10 cellular contexts compared by ENCODE assay signal in the genomic region with DNA sequence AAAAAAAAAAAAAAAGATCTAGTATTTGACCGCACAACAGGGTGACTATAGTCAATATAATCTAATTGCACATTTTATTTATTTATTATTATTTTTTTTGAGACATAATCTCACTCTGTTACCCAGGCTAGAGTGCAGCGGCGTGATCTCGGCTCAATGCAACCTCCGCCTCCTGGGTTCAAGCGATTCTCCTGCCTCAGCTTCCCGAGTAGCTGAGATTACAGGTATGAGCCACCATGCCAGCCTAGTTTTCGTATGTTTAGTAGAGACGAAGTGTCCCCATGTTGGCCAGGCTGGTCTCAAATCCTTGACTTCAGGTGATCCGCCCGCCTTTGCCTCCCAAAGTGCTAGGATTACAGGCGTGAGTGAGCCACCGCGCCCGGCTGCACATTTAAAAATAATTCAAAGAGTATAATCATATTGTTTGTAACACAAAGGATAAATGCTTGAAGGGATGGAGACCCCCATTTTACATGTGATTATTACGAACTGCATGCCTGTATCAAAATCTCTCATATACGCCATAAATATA. TPM values are rescaled to one million over a fixed set of nuclear protein-coding genes. Genes with fewer than 3 reads are reported as not detected.
A peak's percentile ranks its signal among the peaks of the same experiment; 100 is the strongest.
DNase-seq lines count a peak whose midpoint lies in the region; ATAC-seq, FAIRE-seq and TF ChIP-seq lines count a peak whose summit lies in the region.
"Had no signal": no experiment of that assay in that cellular context is flagged by ENCODE, and none has a peak within 500 bp of the region (broad histone marks: within the 10 kb centered on the region; RNA-seq: fewer than 3 reads in every experiment).

No MANE protein-coding gene starts in this region.

- no peak for FAIRE-seq in frontal cortex (lab: Jason Lieb, UNC)
- FAIRE-seq: RCC 7860 had no signal

- H3K27me3 Mint-ChIP-seq in stimulated activated naive CD8-positive, alpha-beta T cell treated with anti-CD3 and anti-CD28 coated beads, Interleukin-15, Interleukin-2, amounts not matched to agents 100 ng/mL and 50 ng/mL, for 24 hours = no peaks in the 10 kb centered on the region

- no peak for TF ChIP-seq CTCF in brain microvascular endothelial cell (IDR thresholded peaks at IDR 0.05; ENCODE audit: low read depth, low read length, missing control alignments)

- peak overlapping the region; percentile 55 for H3K27ac Mint-ChIP-seq in stimulated activated naive CD8-positive, alpha-beta T cell treated with anti-CD3 and anti-CD28 coated beads, Interleukin-15, Interleukin-2, amounts not matched to agents 100 ng/mL and 50 ng/mL, for 24 hours

- no peaks in the 10 kb centered on the region for H3K9me3 Mint-ChIP-seq in stimulated activated naive CD8-positive, alpha-beta T cell treated with anti-CD3 and anti-CD28 coated beads, Interleukin-15, Interleukin-2, amounts not matched to agents 100 ng/mL and 50 ng/mL, for 24 hours

- in situ Hi-C loops in brain microvascular endothelial cell (cut with HindIII; ENCODE audit: low pct_ligation_motif_present, low sequenced_read_pairs) = no loop called here

- no peak overlapping the region for H3K27ac ChIP-seq in brain microvascular endothelial cell

- no peak for DNase-seq in stimulated activated naive CD8-positive, alpha-beta T cell treated with anti-CD3 and anti-CD28 coated beads, Interleukin-15, Interleukin-2, amounts not matched to agents 100 U/mL and 50 U/mL, for 24 hours
- DNase-seq in brain microvascular endothelial cell = no peak
- DNase-seq in NCI-H128 (lab: John Stamatoyannopoulos, UW; ENCODE audit: unreplicated experiment) = no peak
- DNase-seq in ureter (ENCODE audit: low spot score) = no peak
- no peak for DNase-seq in frontal cortex (ENCODE audit: low spot score in 2 of 2)

- peaks cover 13% of the 10 kb centered on the region for H3K36me3 Mint-ChIP-seq in stimulated activated naive CD8-positive, alpha-beta T cell treated with anti-CD3 and anti-CD28 coated beads, Interleukin-15, Interleukin-2, amounts not matched to agents 100 ng/mL and 50 ng/mL, for 24 hours (ENCODE audit: low read depth)

- peak overlapping the region; percentile 94 for H3K4me3 ChIP-seq in brain microvascular endothelial cell (ENCODE audit: low read depth, low read length)
- H3K4me3 ChIP-seq in mononuclear cell (ENCODE audit: low read length) = peak overlapping the region; percentile 78

- ATAC-seq in stimulated activated naive CD8-positive, alpha-beta T cell treated with anti-CD3 and anti-CD28 coated beads, Interleukin-15, Interleukin-2, amounts not matched to agents 100 U/mL and 50 U/mL, for 24 hours = no peak
- ATAC-seq in GM18511 (IDR thresholded peaks at IDR 0.05; ENCODE audit: unreplicated experiment) = no peak

- H3K9me3 ChIP-seq in mononuclear cell (ENCODE audit: low read depth, low read length) = no peaks in the 10 kb centered on the region

- H3K4me3 Mint-ChIP-seq in stimulated activated naive CD8-positive, alpha-beta T cell treated with anti-CD3 and anti-CD28 coated beads, Interleukin-15, Interleukin-2, amounts not matched to agents 100 ng/mL and 50 ng/mL, for 24 hours = peak overlapping the region; percentile 89

- H3K4me1 Mint-ChIP-seq in stimulated activated naive CD8-positive, alpha-beta T cell treated with anti-CD3 and anti-CD28 coated beads, Interleukin-15, Interleukin-2, amounts not matched to agents 100 ng/mL and 50 ng/mL, for 24 hours (ENCODE audit: low read depth) = peaks cover 18% of the 10 kb centered on the region

- peaks cover 3% of the 10 kb centered on the region for H3K36me3 ChIP-seq in brain microvascular endothelial cell (replicated peaks)

- peaks cover 16% of the 10 kb centered on the region for H3K4me1 ChIP-seq in mononuclear cell (ENCODE audit: insufficient read depth, low read length)

- no peaks in the 10 kb centered on the region for H3K27me3 ChIP-seq in brain microvascular endothelial cell (replicated peaks)
- no peaks in the 10 kb centered on the region for H3K27me3 ChIP-seq in mononuclear cell (ENCODE audit: insufficient read depth, low read length)

RNA-seq across cellular contexts. Expression of gene ANKS3, which starts 0.8 kb away (rescaled TPM):
- total RNA-seq in mononuclear cell (3.8 TPM), ureter (35.3 TPM), frontal cortex (26.1 TPM)

RNA-seq across cellular contexts. Expression of gene DNAAF8, which starts 1.1 kb away (rescaled TPM):
- total RNA-seq in mononuclear cell = not detected
- 0.91 TPM for total RNA-seq in ureter
- 1.2 TPM for total RNA-seq in frontal cortex

RNA-seq across cellular contexts. Expression of gene ZNF500, which starts 33.7 kb away (rescaled TPM):
- total RNA-seq in mononuclear cell = 7.7 TPM
- total RNA-seq in ureter = 22.5 TPM
- total RNA-seq in frontal cortex = 7.7 TPM

RNA-seq across cellular contexts. Expression of gene NUDT16L1, which starts 39.9 kb away (rescaled TPM):
- total RNA-seq in mononuclear cell = 28.0 TPM
- total RNA-seq in ureter = 33.1 TPM
- 34.6 TPM for total RNA-seq in frontal cortex

RNA-seq across cellular contexts. Expression of gene SEPTIN12, which starts 54.9 kb away (rescaled TPM):
- total RNA-seq in mononuclear cell (not detected), ureter (not detected), frontal cortex (not detected)
- total RNA-seq: lung microvascular endothelial cell had no signal
